In genomic region chr14:77593501-77593911, GRCh38 we compare ENCODE assay signal across 8 cellular contexts. TPM values are rescaled to one million over a fixed set of nuclear protein-coding genes. Genes with fewer than 3 reads are reported as not detected.
A peak's percentile ranks its signal among the peaks of the same experiment; 100 is the strongest.
DNase-seq lines count a peak whose midpoint lies in the region; ATAC-seq and TF ChIP-seq lines count a peak whose summit lies in the region.

No MANE protein-coding gene starts in this region.

- peak; percentile 59 for DNase-seq in A673 (ENCODE audit: low spot score)
- peak; percentile 92 for DNase-seq in SKM-1 treated with dmso at 0.1 percent for 144 hours (lab: John Stamatoyannopoulos, UW; ENCODE audit: unreplicated experiment)
- no peak for DNase-seq in hepatocyte (ENCODE audit: low spot score)
- no peak for DNase-seq in aorta
- DNase-seq in posterior vena cava (ENCODE audit: low spot score): no peak
- no peak for DNase-seq in NCI-H2029 (lab: John Stamatoyannopoulos, UW)

- no TSS peak for BruUV-seq in A673 (replicated peaks; lab: Mats Ljungman, UMichigan)

- POLR2A ChIA-PET in A673 (lab: Charles Lee; ENCODE audit: low non-redundant PET): interaction anchor here (0.6 kb wide), 1 partner anchor 128 kb away, joined by 3 read pairs; no protein-coding TSS in a partner anchor

- H3K36me3 ChIP-seq in A673 (ENCODE audit: insufficient read depth, low read length, poor library complexity, severe bottlenecking): peaks cover 7% of the 10 kb centered on the region
- H3K36me3 ChIP-seq in hepatocyte (replicated peaks; ENCODE audit: insufficient read depth, low read depth): no peaks in the 10 kb centered on the region
- H3K36me3 ChIP-seq in aorta (ENCODE audit: control insufficient read depth in 1 of 2, insufficient read depth in 2 of 2, low read length in 1 of 2): peaks cover 2 to 6% of the 10 kb centered on the region in 2 donors

- no peak overlapping the region for H3K4me2 ChIP-seq in hepatocyte

- ATAC-seq in GM18870 (IDR thresholded peaks at IDR 0.05; ENCODE audit: unreplicated experiment) (peak; percentile 54), HG03175 (IDR thresholded peaks at IDR 0.05; ENCODE audit: unreplicated experiment) (peak; percentile 76), aorta (ENCODE audit: low FRiP score) (no peak)

- H3K27ac ChIP-seq in A673 (ENCODE audit: low read depth, low read length, poor library complexity, severe bottlenecking) (peak overlapping the region; percentile 69), hepatocyte (peak overlapping the region; percentile 47), aorta (ENCODE audit: low read depth in 1 of 2, low read length in 2 of 2) (no peak overlapping the region)

- no peaks in the 10 kb centered on the region for H3K9me2 ChIP-seq in hepatocyte (replicated peaks; ENCODE audit: insufficient read depth)

- no peak overlapping the region for H2AFZ ChIP-seq in hepatocyte

- TF ChIP-seq CTCF in A673 (conservative IDR thresholded peaks at IDR 0.05; ENCODE audit: low read depth, low read length) (no peak), hepatocyte (IDR thresholded peaks at IDR 0.05; ENCODE audit: poor library complexity) (no peak)

- WGBS in hepatocyte (ENCODE audit: low lambda C conversion rate, missing lambda C conversion rate): 65% methylated on average over 2 of the region's 2 CpGs
- 61 to 63% methylated on average over 2 of the region's 2 CpGs for WGBS in aorta, 2 donors

- H3K4me3 ChIP-seq in A673 (ENCODE audit: low read depth, low read length, poor library complexity, severe bottlenecking) (no peak overlapping the region), hepatocyte (no peak overlapping the region), aorta (ENCODE audit: low read length in 2 of 2) (no peak overlapping the region)

- H3K79me2 ChIP-seq in hepatocyte: peaks cover 58% of the 10 kb centered on the region

- CTCF ChIA-PET in A673 (lab: Charles Lee): no interaction called here

- no peaks in the 10 kb centered on the region for H4K20me1 ChIP-seq in hepatocyte (ENCODE audit: insufficient read depth, poor library complexity, severe bottlenecking)

- H3K4me1 ChIP-seq in A673 (ENCODE audit: insufficient read depth, low read length, poor library complexity, severe bottlenecking) (peaks cover 27% of the 10 kb centered on the region), hepatocyte (ENCODE audit: insufficient read depth) (peaks cover 2% of the 10 kb centered on the region), aorta (ENCODE audit: control insufficient read depth in 1 of 2, insufficient read depth in 2 of 2, low read length in 2 of 2) (no peaks in the 10 kb centered on the region)

- no peaks in the 10 kb centered on the region for H3K9me3 ChIP-seq in A673 (ENCODE audit: low read depth, low read length, poor library complexity, severe bottlenecking)
- H3K9me3 ChIP-seq in hepatocyte (ENCODE audit: low read depth): no peaks in the 10 kb centered on the region
- no peaks in the 10 kb centered on the region for H3K9me3 ChIP-seq in aorta (ENCODE audit: control insufficient read depth, low read length)

- no peaks in the 10 kb centered on the region for H3K27me3 ChIP-seq in A673 (replicated peaks; ENCODE audit: insufficient read depth, low read depth, low read length, poor library complexity)
- H3K27me3 ChIP-seq in hepatocyte: no peaks in the 10 kb centered on the region
- no peaks in the 10 kb centered on the region for H3K27me3 ChIP-seq in aorta (ENCODE audit: control insufficient read depth in 1 of 2, insufficient read depth in 2 of 2, low read length in 1 of 2)

- intact Hi-C loops in A673 (cut with micrococcal nuclease; ENCODE audit: unreplicated experiment) (no loop called here), aorta (cut with DNase I) (no loop called here), posterior vena cava (cut with DNase I) (no loop called here)

RNA-seq across cellular contexts. Expression of gene SPTLC2, which starts 22.9 kb away (rescaled TPM):
- total RNA-seq in A673 (2021) (17.3 and 19.0 TPM in 2 replicates), hepatocyte (33.6 and 34.3 TPM in 2 replicates), aorta (10 to 100 TPM; 37.8 to 45.4 TPM), posterior vena cava (10 to 100 TPM; 27.3 to 29.9 TPM)
- polyA plus RNA-seq in hepatocyte (31.4 and 34.2 TPM in 2 replicates), aorta (1 to 10 TPM; 2.3 to 3.1 TPM)

Comparison
In these comparisons a context has a peak if more than half of its experiments do, and no peak if none do; other contexts are left out.
1. DNase-seq: peak in A673 (single experiment) and SKM-1 treated with dmso at 0.1 percent for 144 hours (single experiment); none in hepatocyte (single experiment), aorta (0 of 2), posterior vena cava (single experiment) and NCI-H2029 (single experiment).
2. H3K27ac ChIP-seq: peak in A673 (single experiment) and hepatocyte (single experiment); none in aorta (0 of 2).